Comparison of ENCODE assay signal across 1 cellular context in genomic region chr6:47156196-47156595, GRCh38.
TF ChIP-seq lines count a peak whose summit lies in the region.

No MANE protein-coding gene starts in this region.

TF ChIP-seq in IMR-90, 13 proteins besides CTCF, POLR2A, EP300 and RAD21:
- TF ChIP-seq BHLHE40 (IDR thresholded peaks at IDR 0.05; ENCODE audit: low read depth, low read length): no peak
